Comparison of ENCODE assay signal across 8 cellular contexts in the genomic region with DNA sequence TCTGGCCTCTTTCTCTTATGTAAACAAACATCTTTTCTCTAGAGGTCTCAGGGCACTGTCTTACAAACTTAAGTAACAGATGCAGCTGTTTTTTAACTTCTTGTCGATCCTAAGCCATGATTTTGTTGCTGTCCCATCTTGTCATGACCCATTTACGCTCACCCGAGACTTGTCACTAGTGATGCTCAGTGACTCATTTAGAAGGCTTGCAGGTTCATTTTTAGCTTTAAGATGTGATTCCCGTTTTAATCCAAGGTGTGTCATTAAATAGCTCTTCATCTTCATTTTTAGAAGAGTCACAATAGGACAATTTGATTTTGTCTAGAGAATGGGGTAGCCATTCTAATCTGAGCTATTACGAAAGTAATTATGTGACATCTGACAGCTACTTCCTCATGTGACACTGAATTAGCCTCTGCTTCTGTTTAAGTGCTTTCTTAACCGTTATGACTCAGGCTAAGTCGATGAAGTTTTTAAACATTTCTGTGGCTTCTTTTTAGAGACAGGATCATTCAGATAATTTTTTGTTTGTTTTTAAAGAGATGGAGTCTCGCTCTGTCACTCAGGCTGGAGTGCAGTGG. TPM values are rescaled to one million over a fixed set of nuclear protein-coding genes. Genes with fewer than 3 reads are reported as not detected.
DNase-seq lines count a peak whose midpoint lies in the region; ATAC-seq and TF ChIP-seq lines count a peak whose summit lies in the region.

No MANE protein-coding gene starts in this region.

- intact Hi-C loops in Caco-2 (cut with micrococcal nuclease; ENCODE audit: unreplicated experiment): no loop called here
- intact Hi-C loops in gastrocnemius medialis (cut with DNase I; ENCODE audit: low total_unique reads): loop anchor here (5.0 kb wide), 1 partner anchor 102 kb away; no protein-coding TSS in a partner anchor

- peaks cover 7% of the 10 kb centered on the region for H3K4me1 Mint-ChIP-seq in Caco-2 (ENCODE audit: low read depth, unreplicated experiment)
- H3K4me1 Mint-ChIP-seq in activated naive CD4-positive, alpha-beta T cell treated with anti-CD3 and anti-CD28 coated beads, Interleukin-2, amount 10 ng/mL, durations not matched to agents 7 days and 5 days: no peaks in the 10 kb centered on the region

- POLR2A ChIA-PET in Caco-2 (lab: Charles Lee): no interaction called here

- in situ Hi-C loops in gastrocnemius medialis (cut with MboI; ENCODE audit: low sequenced_read_pairs in 4 of 4): no loop called here

- no peak for TF ChIP-seq POLR2A in NB4 (IDR thresholded peaks at IDR 0.05; ENCODE audit: extremely low read depth, insufficient read length)
- no peak for TF ChIP-seq POLR2A in gastrocnemius medialis (IDR thresholded peaks at IDR 0.05)

- no peak overlapping the region for H3K27ac Mint-ChIP-seq in Caco-2 (ENCODE audit: unreplicated experiment)
- no peak overlapping the region for H3K27ac Mint-ChIP-seq in activated naive CD4-positive, alpha-beta T cell treated with anti-CD3 and anti-CD28 coated beads, Interleukin-2, amount 10 ng/mL, durations not matched to agents 7 days and 5 days

- H3K27ac ChIP-seq in gastrocnemius medialis: no peak overlapping the region

- no peaks in the 10 kb centered on the region for H3K9me3 Mint-ChIP-seq in Caco-2 (ENCODE audit: unreplicated experiment)
- no peaks in the 10 kb centered on the region for H3K9me3 Mint-ChIP-seq in activated naive CD4-positive, alpha-beta T cell treated with anti-CD3 and anti-CD28 coated beads, Interleukin-2, amount 10 ng/mL, durations not matched to agents 7 days and 5 days

- H3K27me3 ChIP-seq in Caco-2 (replicated peaks; ENCODE audit: control insufficient read depth, insufficient read depth, low read length): no peaks in the 10 kb centered on the region
- H3K27me3 ChIP-seq in gastrocnemius medialis: no peaks in the 10 kb centered on the region

- BruUV-seq in Caco-2 (replicated peaks; lab: Mats Ljungman, UMichigan): TSS peak; percentile 21

- CTCF ChIA-PET in Caco-2 (lab: Charles Lee): interaction anchor here (0.6 kb wide), 1 partner anchor 9 kb away, joined by 7 read pairs; no protein-coding TSS in a partner anchor
- CTCF ChIA-PET in activated naive CD4-positive, alpha-beta T cell treated with anti-CD3 and anti-CD28 coated beads, Interleukin-2, amount 10 ng/mL, durations not matched to agents 7 days and 5 days (lab: Charles Lee): interaction anchor here (0.8 kb wide), 1 partner anchor 228 kb away, joined by 4 read pairs; no protein-coding TSS in a partner anchor

- H3K9me3 ChIP-seq in Caco-2: no peaks in the 10 kb centered on the region
- no peaks in the 10 kb centered on the region for H3K9me3 ChIP-seq in gastrocnemius medialis

- no peak for TF ChIP-seq CTCF in Caco-2 (IDR thresholded peaks at IDR 0.05; ENCODE audit: insufficient read depth in 1 of 2, low read depth in 1 of 2, low read length in 1 of 2, severe bottlenecking in 1 of 2, unreplicated experiment in 1 of 2)
- TF ChIP-seq CTCF in NB4 (IDR thresholded peaks at IDR 0.05; ENCODE audit: low read depth, low read length): no peak
- no peak for TF ChIP-seq CTCF in fibroblast of villous mesenchyme (IDR thresholded peaks at IDR 0.05; ENCODE audit: insufficient read depth, low read depth, low read length)
- TF ChIP-seq CTCF in gastrocnemius medialis (IDR thresholded peaks at IDR 0.05 in 4 of 5, conservative IDR thresholded peaks at IDR 0.05 in 1 of 5): no peak

- H3K36me3 ChIP-seq in Caco-2 (ENCODE audit: control insufficient read depth, insufficient read depth, low read length): no peaks in the 10 kb centered on the region
- H3K36me3 ChIP-seq in gastrocnemius medialis: peaks cover 0 to 28% of the 10 kb centered on the region in 2 donors

- H3K4me3 Mint-ChIP-seq in Caco-2 (ENCODE audit: unreplicated experiment): no peak overlapping the region
- no peak overlapping the region for H3K4me3 Mint-ChIP-seq in activated naive CD4-positive, alpha-beta T cell treated with anti-CD3 and anti-CD28 coated beads, Interleukin-2, amount 10 ng/mL, durations not matched to agents 7 days and 5 days

- H3K36me3 Mint-ChIP-seq in Caco-2 (ENCODE audit: insufficient read depth, unreplicated experiment): no peaks in the 10 kb centered on the region
- no peaks in the 10 kb centered on the region for H3K36me3 Mint-ChIP-seq in activated naive CD4-positive, alpha-beta T cell treated with anti-CD3 and anti-CD28 coated beads, Interleukin-2, amount 10 ng/mL, durations not matched to agents 7 days and 5 days

- DNase-seq in Caco-2: no peak
- peak; percentile 85 for DNase-seq in NB4 (ENCODE audit: low read depth)
- DNase-seq in fibroblast of villous mesenchyme (ENCODE audit: low read depth): peak; percentile 85
- DNase-seq in gastrocnemius medialis: no peak
- DNase-seq in cerebellar nuclear complex (lab: John Stamatoyannopoulos, UW): no peak
- DNase-seq in HPDE6-E6E7 (ENCODE audit: extremely low spot score): no peak
- DNase-seq in activated naive CD4-positive, alpha-beta T cell treated with anti-CD3 and anti-CD28 coated beads, Interleukin-2, amount 10 ng/mL, durations not matched to agents 7 days and 5 days: no peak

- no peaks in the 10 kb centered on the region for H3K27me3 Mint-ChIP-seq in Caco-2 (ENCODE audit: insufficient read depth, unreplicated experiment)
- H3K27me3 Mint-ChIP-seq in activated naive CD4-positive, alpha-beta T cell treated with anti-CD3 and anti-CD28 coated beads, Interleukin-2, amount 10 ng/mL, durations not matched to agents 7 days and 5 days: peaks cover 16% of the 10 kb centered on the region

- no peaks in the 10 kb centered on the region for H3K4me1 ChIP-seq in Caco-2
- H3K4me1 ChIP-seq in gastrocnemius medialis: peaks cover 6 to 7% of the 10 kb centered on the region in 2 donors

- ATAC-seq in GM21360 (IDR thresholded peaks at IDR 0.05; ENCODE audit: unreplicated experiment): peak; percentile 67
- ATAC-seq in gastrocnemius medialis: no peak

- no peak overlapping the region for H3K4me3 ChIP-seq in Caco-2 (ENCODE audit: low read depth, low read length)
- H3K4me3 ChIP-seq in NB4 (ENCODE audit: low read depth, low read length): no peak overlapping the region
- no peak overlapping the region for H3K4me3 ChIP-seq in fibroblast of villous mesenchyme (ENCODE audit: low read depth, low read length)
- no peak overlapping the region for H3K4me3 ChIP-seq in gastrocnemius medialis

RNA-seq across cellular contexts. Expression of a gene that starts 42.7 kb away (rescaled TPM):
- total RNA-seq in Caco-2 (2022) (not detected in 2 replicates), fibroblast of villous mesenchyme (not detected in 2 replicates), gastrocnemius medialis (not detected)

RNA-seq across cellular contexts. Expression of a gene that starts 48.7 kb away (rescaled TPM):
- total RNA-seq in Caco-2 (2022): 68.9 and 74.6 TPM in 2 replicates
- 9.7 and 10.8 TPM in 2 replicates for total RNA-seq in fibroblast of villous mesenchyme
- total RNA-seq in gastrocnemius medialis: 1 to 10 TPM; 6.6 to 7.9 (median 7.4) TPM

Comparison
In these comparisons a context has a peak if more than half of its experiments do, and no peak if none do; other contexts are left out.
1. DNase-seq: peak in NB4 (single experiment) and fibroblast of villous mesenchyme (single experiment); none in Caco-2 (0 of 2), gastrocnemius medialis (0 of 2), cerebellar nuclear complex (0 of 2), HPDE6-E6E7 (single experiment) and activated naive CD4-positive, alpha-beta T cell treated with anti-CD3 and anti-CD28 coated beads, Interleukin-2, amount 10 ng/mL, durations not matched to agents 7 days and 5 days (single experiment).